Comparison of ENCODE assay signal across 8 cellular contexts in genomic region chr19:55655648-55656040, GRCh38. TPM values are rescaled to one million over a fixed set of nuclear protein-coding genes. Genes with fewer than 3 reads are reported as not detected.
A peak's percentile ranks its signal among the peaks of the same experiment; 100 is the strongest.
DNase-seq lines count a peak whose midpoint lies in the region; ATAC-seq and TF ChIP-seq lines count a peak whose summit lies in the region.

No MANE protein-coding gene starts in this region.

- in situ Hi-C loops in Panc1 (cut with HindIII; ENCODE audit: low pct_unique_long_range_greater_than_20kb, low sequenced_read_pairs) = no loop called here
- in situ Hi-C loops in GM13976 (cut with MboI; ENCODE audit: low sequenced_read_pairs, unreplicated experiment) = no loop called here

- no peak for DNase-seq in CD8-positive, alpha-beta T cell
- DNase-seq in Panc1 (ENCODE audit: low read depth, low spot score) (no peak), epithelial cell of esophagus (ENCODE audit: low read depth) (no peak), osteocyte (ENCODE audit: extremely low spot score, unreplicated experiment) (no peak), COLO668 (lab: John Stamatoyannopoulos, UW; ENCODE audit: unreplicated experiment) (no peak), GM13976 (ENCODE audit: low spot score) (no peak), NCI-H2196 treated with DMSO at 0.1 percent for 48 hours (lab: John Stamatoyannopoulos, UW; ENCODE audit: unreplicated experiment) (no peak), activated gamma-delta T cell treated with Interleukin-2 at 50 U/mL for 16 hours (no peak)

- peaks cover 41% of the 10 kb centered on the region for H3K4me1 ChIP-seq in CD8-positive, alpha-beta T cell (ENCODE audit: insufficient read depth, low read length)
- H3K4me1 ChIP-seq in Panc1 (ENCODE audit: control insufficient read depth, insufficient read depth, low read length) = peaks cover 31% of the 10 kb centered on the region

- TF ChIP-seq CTCF in CD8-positive, alpha-beta T cell (IDR thresholded peaks at IDR 0.05) = no peak
- TF ChIP-seq CTCF in Panc1 (IDR thresholded peaks at IDR 0.05) (no peak), epithelial cell of esophagus (IDR thresholded peaks at IDR 0.05; ENCODE audit: insufficient read depth, low read depth, low read length, missing control alignments) (no peak), osteocyte (IDR thresholded peaks at IDR 0.05) (no peak), GM13976 (IDR thresholded peaks at IDR 0.05; ENCODE audit: borderline replicate concordance, control extremely low read depth, extremely low read depth, insufficient read depth, missing control alignments) (no peak)

- H3K4me3 ChIP-seq in CD8-positive, alpha-beta T cell (ENCODE audit: low read depth, low read length) = peak overlapping the region; percentile 68
- H3K4me3 ChIP-seq in Panc1 (ENCODE audit: low read depth in 2 of 2, low read length in 2 of 2) (peak overlapping the region; percentile 72 to 85), epithelial cell of esophagus (ENCODE audit: low read length) (peak overlapping the region; percentile 86)

- H3K27ac Mint-ChIP-seq in CD8-positive, alpha-beta T cell = peak overlapping the region; percentile 97
- H3K27ac Mint-ChIP-seq in osteocyte (ENCODE audit: unreplicated experiment) = peak overlapping the region; percentile 92

- intact Hi-C loops in CD8-positive, alpha-beta T cell (cut with DNase I, micrococcal nuclease) = loop anchor here (1.0 to 10.0 kb wide), 7 partner anchors 20 to 1467 kb away; partner anchors contain the start of genes EPN1 (in 2 of the 2), ZNF787 (in 2 of the 2), ZSCAN5A (in 2 of the 2) and KMT5C (in 1 of the 2)
- intact Hi-C loops in Panc1 (cut with micrococcal nuclease; ENCODE audit: unreplicated experiment) = no loop called here

- no peaks in the 10 kb centered on the region for H3K27me3 Mint-ChIP-seq in CD8-positive, alpha-beta T cell (ENCODE audit: low read depth)
- no peaks in the 10 kb centered on the region for H3K27me3 Mint-ChIP-seq in osteocyte (ENCODE audit: unreplicated experiment)

- no peaks in the 10 kb centered on the region for H3K27me3 ChIP-seq in CD8-positive, alpha-beta T cell (ENCODE audit: insufficient read depth, low read length)
- no peaks in the 10 kb centered on the region for H3K27me3 ChIP-seq in Panc1 (ENCODE audit: control insufficient read depth, insufficient read depth, low read length)

- H3K4me3 Mint-ChIP-seq in CD8-positive, alpha-beta T cell = peak overlapping the region; percentile 95
- H3K4me3 Mint-ChIP-seq in osteocyte (ENCODE audit: unreplicated experiment) = peak overlapping the region; percentile 96

- no peaks in the 10 kb centered on the region for H3K9me3 ChIP-seq in CD8-positive, alpha-beta T cell (ENCODE audit: low read length)
- H3K9me3 ChIP-seq in Panc1 (ENCODE audit: control insufficient read depth, insufficient read depth, low read depth, low read length) = no peaks in the 10 kb centered on the region

- no peaks in the 10 kb centered on the region for H3K9me3 Mint-ChIP-seq in CD8-positive, alpha-beta T cell
- no peaks in the 10 kb centered on the region for H3K9me3 Mint-ChIP-seq in osteocyte (ENCODE audit: unreplicated experiment)

- no peak for ATAC-seq in CD8-positive, alpha-beta T cell
- no peak for ATAC-seq in Panc1

- H3K27ac ChIP-seq in CD8-positive, alpha-beta T cell (ENCODE audit: low read depth, low read length) = peak overlapping the region; percentile 79
- peak overlapping the region; percentile 99 for H3K27ac ChIP-seq in Panc1 (ENCODE audit: low read length)

- POLR2A ChIA-PET in CD8-positive, alpha-beta T cell (lab: Charles Lee) = interaction anchor here (3.0 kb wide), 1 partner anchor 13 kb away, joined by 34 read pairs; the partner anchor contains the start of gene ZNF581
- POLR2A ChIA-PET in Panc1 (lab: Charles Lee) = no interaction called here

- H3K36me3 Mint-ChIP-seq in CD8-positive, alpha-beta T cell = peaks cover 31% of the 10 kb centered on the region
- peaks cover 8% of the 10 kb centered on the region for H3K36me3 Mint-ChIP-seq in osteocyte (ENCODE audit: unreplicated experiment)

- CTCF ChIA-PET in CD8-positive, alpha-beta T cell (lab: Charles Lee) = interaction anchor here (2.3 kb wide), 1 partner anchor 16 kb away, joined by 12 read pairs; no protein-coding TSS in a partner anchor
- CTCF ChIA-PET in Panc1 (lab: Charles Lee) = no interaction called here

- H3K4me1 Mint-ChIP-seq in CD8-positive, alpha-beta T cell (ENCODE audit: low read depth) = peaks cover 42% of the 10 kb centered on the region
- peaks cover 37% of the 10 kb centered on the region for H3K4me1 Mint-ChIP-seq in osteocyte (ENCODE audit: unreplicated experiment)

- peaks cover 17% of the 10 kb centered on the region for H3K36me3 ChIP-seq in CD8-positive, alpha-beta T cell (ENCODE audit: insufficient read depth, low read length)
- peaks cover 16% of the 10 kb centered on the region for H3K36me3 ChIP-seq in Panc1 (ENCODE audit: control insufficient read depth, insufficient read depth, low read length)

- no TSS peak for BruUV-seq in Panc1 (replicated peaks; lab: Mats Ljungman, UMichigan)

RNA-seq across cellular contexts. Expression of gene U2AF2, which starts 0.8 kb away (rescaled TPM):
- 100 to 1,000 TPM; 197 to 201 TPM for total RNA-seq in CD8-positive, alpha-beta T cell
- total RNA-seq in Panc1 (2021; ENCODE audit: unreplicated experiment) (545 TPM), osteocyte (174 and 189 TPM in 2 replicates)
- polyA plus RNA-seq in Panc1 (2012; ENCODE audit: insufficient read length) = 761 TPM

RNA-seq across cellular contexts. Expression of gene CCDC106, which starts 7.6 kb away (rescaled TPM):
- total RNA-seq in CD8-positive, alpha-beta T cell = 1 to 10 TPM; 1.3 to 2.6 TPM
- total RNA-seq in Panc1 (2021; ENCODE audit: unreplicated experiment) = 47.8 TPM
- polyA plus RNA-seq in Panc1 (2012; ENCODE audit: insufficient read length) = 101 TPM
- 25.9 and 28.1 TPM in 2 replicates for total RNA-seq in osteocyte

RNA-seq across cellular contexts. Expression of gene ZNF581, which starts 12.2 kb away (rescaled TPM):
- 10 to 100 TPM; 25.6 to 25.7 TPM for total RNA-seq in CD8-positive, alpha-beta T cell
- 39.0 TPM for total RNA-seq in Panc1 (2021; ENCODE audit: unreplicated experiment)
- 42.2 TPM for polyA plus RNA-seq in Panc1 (2012; ENCODE audit: insufficient read length)
- 29.6 and 33.8 TPM in 2 replicates for total RNA-seq in osteocyte

RNA-seq across cellular contexts. Expression of gene ZNF580, which starts 14.8 kb away (rescaled TPM):
- total RNA-seq in CD8-positive, alpha-beta T cell = 10 to 100 TPM; 30.1 to 32.0 TPM
- 58.0 TPM for total RNA-seq in Panc1 (2021; ENCODE audit: unreplicated experiment)
- 91.5 TPM for polyA plus RNA-seq in Panc1 (2012; ENCODE audit: insufficient read length)
- 62.3 and 79.8 TPM in 2 replicates for total RNA-seq in osteocyte

RNA-seq across cellular contexts. Expression of gene EPN1, which starts 19.4 kb away (rescaled TPM):
- total RNA-seq in CD8-positive, alpha-beta T cell = 10 to 100 TPM; 41.1 to 45.2 TPM
- total RNA-seq in Panc1 (2021; ENCODE audit: unreplicated experiment) = 361 TPM
- 697 TPM for polyA plus RNA-seq in Panc1 (2012; ENCODE audit: insufficient read length)
- 142 and 148 TPM in 2 replicates for total RNA-seq in osteocyte
